7 cellular contexts compared by ENCODE assay signal in the genomic region with DNA sequence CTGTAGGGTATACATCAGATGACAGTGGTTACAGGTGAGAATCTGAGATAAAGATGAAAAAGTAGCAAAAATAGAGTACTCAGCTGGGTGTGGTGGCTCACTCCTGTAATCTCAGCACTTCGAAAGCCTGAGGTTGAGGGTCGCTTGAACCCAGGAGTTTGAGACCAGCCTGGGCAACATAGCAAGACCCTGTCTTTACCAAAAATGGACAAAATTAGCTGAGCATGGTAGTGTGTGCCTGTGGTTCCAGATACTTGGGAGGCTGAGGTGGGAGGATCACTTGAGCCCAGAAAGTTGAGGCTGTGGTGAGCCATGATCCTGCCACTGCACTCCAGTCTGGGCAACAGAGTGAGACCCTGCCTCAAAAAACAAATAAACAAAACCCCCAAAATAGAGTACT. TPM values are rescaled to one million over a fixed set of nuclear protein-coding genes. Genes with fewer than 3 reads are reported as not detected.
A peak's percentile ranks its signal among the peaks of the same experiment; 100 is the strongest.
DNase-seq lines count a peak whose midpoint lies in the region; ATAC-seq, FAIRE-seq and TF ChIP-seq lines count a peak whose summit lies in the region.
"Not testable (repeated sequence)": the region's sequence is repeated elsewhere in the genome, so short reads cannot be mapped to it uniquely, and the experiment has no call there.
"Had no signal": no experiment of that assay in that cellular context is flagged by ENCODE, and none has a peak within 500 bp of the region (broad histone marks: within the 10 kb centered on the region; RNA-seq: fewer than 3 reads in every experiment).

No MANE protein-coding gene starts in this region.

- H3K36me3 ChIP-seq in H1 (ENCODE audit: control insufficient read depth in 2 of 4, insufficient read depth in 4 of 4, low read length in 3 of 4); HepG2 (replicated peaks in 1 of 2; ENCODE audit: control insufficient read depth in 1 of 2, insufficient read depth in 2 of 2, low read length in 2 of 2): not testable (repeated sequence)

- H3K18ac ChIP-seq in H1 (ENCODE audit: extremely low read depth, low read length): not testable (repeated sequence)

- H2BK12ac ChIP-seq in H1 (ENCODE audit: low read depth, low read length): not testable (repeated sequence)

- in situ Hi-C loops in HepG2 (cut with HindIII; ENCODE audit: extremely low pct_ligation_motif_present, low pct_unique_long_range_greater_than_20kb): not testable (repeated sequence)

- CTCF ChIA-PET in WTC11 (lab: Charles Lee): interaction anchor here (0.9 kb wide), 1 partner anchor 18 kb away, joined by 3 read pairs; a partner anchor contains a TSS
- CTCF ChIA-PET in H1 (lab: Charles Lee; ENCODE audit: partially characterized antibody): interaction anchor here (0.6 kb wide), 2 partner anchors 32 to 43 kb away, joined by 3 read pairs; no protein-coding TSS in a partner anchor
- CTCF ChIA-PET in HepG2 (lab: Yijun Ruan, JAX; ENCODE audit: low intra/inter-chr PET ratio, low total read pairs): not testable (repeated sequence)

- not testable (repeated sequence) for TF ChIP-seq RAD21 in H1 (IDR thresholded peaks at IDR 0.05 in 1 of 2, conservative IDR thresholded peaks at IDR 0.05 in 1 of 2; ENCODE audit: low read depth in 2 of 2, low read length in 2 of 2); HepG2 (CRISPR knock-in tag; IDR thresholded peaks at IDR 0.05)

- H2AFZ ChIP-seq in H1 (ENCODE audit: low read length); HepG2 (ENCODE audit: low read length): not testable (repeated sequence)

- not testable (repeated sequence) for H4K20me1 ChIP-seq in H1 (replicated peaks in 1 of 2; ENCODE audit: control insufficient read depth in 1 of 2, insufficient read depth in 2 of 2, low read length in 2 of 2); HepG2 (ENCODE audit: insufficient read depth, low read length)

- not testable (repeated sequence) for H3K4ac ChIP-seq in H1 (replicated peaks; ENCODE audit: insufficient read length, low read depth, low read length)

- H3K27me3 Mint-ChIP-seq in WTC11 (ENCODE audit: low read depth): not testable (repeated sequence)

- H3K9ac ChIP-seq in H1 (replicated peaks in 1 of 4; ENCODE audit: extremely low read depth in 1 of 4, low read depth in 3 of 4, low read length in 3 of 4); HepG2 (ENCODE audit: insufficient read depth, low read depth, low read length): not testable (repeated sequence)

- not testable (repeated sequence) for H3K79me2 ChIP-seq in H1 (ENCODE audit: control insufficient read depth in 1 of 2, insufficient read depth in 2 of 2, low read length in 2 of 2); HepG2 (ENCODE audit: insufficient read depth, low read length)

- not testable (repeated sequence) for H4K8ac ChIP-seq in H1 (ENCODE audit: extremely low read depth, insufficient read depth, low read length)

- not testable (repeated sequence) for H3K9me3 Mint-ChIP-seq in WTC11

- not testable (repeated sequence) for H3K27ac ChIP-seq in H1 (ENCODE audit: low read depth, low read length); HepG2 (ENCODE audit: extremely low read length, insufficient read depth, low read length)

- BruUV-seq in HepG2 (replicated peaks; lab: Mats Ljungman, UMichigan): not testable (repeated sequence)

- not testable (repeated sequence) for H4K91ac ChIP-seq in H1 (replicated peaks; ENCODE audit: insufficient read length, low read length)

- not testable (repeated sequence) for H3K36me3 Mint-ChIP-seq in WTC11

- not testable (repeated sequence) for H2BK5ac ChIP-seq in H1 (ENCODE audit: low read depth, low read length)

- H3K9me3 ChIP-seq in H1 (ENCODE audit: insufficient read depth in 2 of 2, low read depth in 1 of 2, low read length in 1 of 2); HepG2 (ENCODE audit: low read length): not testable (repeated sequence)

- POLR2A ChIA-PET in WTC11 (lab: Charles Lee); H1 (lab: Charles Lee; ENCODE audit: partially characterized antibody); HepG2 (lab: Yijun Ruan, JAX): not testable (repeated sequence)

- FAIRE-seq in HTR-8/SVneo (lab: Jason Lieb, UNC): peak; percentile 87
- FAIRE-seq in H1 (lab: Jason Lieb, UNC); HepG2 (lab: Jason Lieb, UNC): not testable (repeated sequence)

- ATAC-seq in WTC11, HepG2: not testable (repeated sequence)

- H2AK5ac ChIP-seq in H1 (ENCODE audit: low read depth, low read length): not testable (repeated sequence)

- H3K23ac ChIP-seq in H1 (ENCODE audit: insufficient read length): not testable (repeated sequence)

- H3K56ac ChIP-seq in H1 (replicated peaks; ENCODE audit: insufficient read length, low read depth, low read length): not testable (repeated sequence)

- not testable (repeated sequence) for H3K4me3 ChIP-seq in H1 (ENCODE audit: extremely low read depth in 1 of 4, insufficient read depth in 2 of 4, low read depth in 3 of 4, low read length in 4 of 4); HepG2 (replicated peaks in 1 of 3; ENCODE audit: insufficient read depth in 1 of 3, low read depth in 2 of 3, low read length in 3 of 3)

- not testable (repeated sequence) for H2BK15ac ChIP-seq in H1 (ENCODE audit: low read length)

- not testable (repeated sequence) for TF ChIP-seq POLR2A in H1 (IDR thresholded peaks at IDR 0.05; ENCODE audit: control extremely low read depth in 1 of 2, low read depth in 2 of 2, low read length in 2 of 2); HepG2 (IDR thresholded peaks at IDR 0.05; ENCODE audit: insufficient read depth in 1 of 2, low read depth in 2 of 2, low read length in 2 of 2)

- not testable (repeated sequence) for H2BK20ac ChIP-seq in H1 (ENCODE audit: low read length)

- intact Hi-C loops in HepG2 (cut with micrococcal nuclease; ENCODE audit: unreplicated experiment): not testable (repeated sequence)

- H2BK120ac ChIP-seq in H1 (replicated peaks; ENCODE audit: low read depth, low read length): not testable (repeated sequence)

- H3K27ac Mint-ChIP-seq in WTC11: peak overlapping the region; percentile 25; the same call in 1 of the 2 replicates

- not testable (repeated sequence) for H3K4me2 ChIP-seq in H1 (ENCODE audit: insufficient read depth in 1 of 2, low read depth in 2 of 2, low read length in 2 of 2); HepG2 (ENCODE audit: low read depth, low read length)

- not testable (repeated sequence) for H3K27me3 ChIP-seq in H1 (replicated peaks in 1 of 4; ENCODE audit: control insufficient read depth in 3 of 4, extremely low read depth in 1 of 4, insufficient read depth in 3 of 4, low read length in 3 of 4)
- H3K27me3 ChIP-seq in HepG2 (ENCODE audit: control insufficient read depth in 1 of 2, insufficient read depth in 2 of 2, low read length in 2 of 2): peaks cover 0 to 15% of the 10 kb centered on the region in 2 experiments; a peak in 2 of 5 replicates

- not testable (repeated sequence) for H3K79me1 ChIP-seq in H1 (ENCODE audit: low read depth, low read length)

- 94% methylated on average over 2 of the region's 2 CpGs; no CpG with 5 or more reads in 1 of the 2 experiments for WGBS in H1 (ENCODE audit: extremely low coverage in 1 of 2, insufficient coverage in 1 of 2, insufficient read length in 1 of 2, insufficient replicate concordance in 2 of 2, low coverage in 1 of 2, low lambda C conversion rate in 2 of 2, missing lambda C conversion rate in 1 of 2), 2 experiments
- 55% methylated on average over 2 of the region's 2 CpGs for WGBS in HepG2 (ENCODE audit: low lambda C conversion rate)

- H3K4me1 ChIP-seq in H1 (replicated peaks in 1 of 4; ENCODE audit: control insufficient read depth in 3 of 4, insufficient read depth in 4 of 4, low read length in 3 of 4); HepG2 (ENCODE audit: insufficient read depth, low read length): not testable (repeated sequence)

- TF ChIP-seq EP300 in H1 (IDR thresholded peaks at IDR 0.05; ENCODE audit: borderline replicate concordance in 1 of 2, low read depth in 2 of 2, low read length in 2 of 2); HepG2 (IDR thresholded peaks at IDR 0.05; ENCODE audit: low read depth in 2 of 2, low read length in 2 of 2); HepG2 (CRISPR knock-in tag; IDR thresholded peaks at IDR 0.05; ENCODE audit: borderline replicate concordance): not testable (repeated sequence)

- H3K14ac ChIP-seq in H1 (ENCODE audit: insufficient read length): not testable (repeated sequence)

- peaks cover 14% of the 10 kb centered on the region for H3K4me1 Mint-ChIP-seq in WTC11

- not testable (repeated sequence) for H4K5ac ChIP-seq in H1 (ENCODE audit: insufficient read length, low read depth, low read length)

- not testable (repeated sequence) for DNase-seq in HTR-8/SVneo (ENCODE audit: insufficient read length, low spot score); WTC11 (ENCODE audit: low spot score); H1 (ENCODE audit: low read depth in 1 of 2, low spot score in 2 of 2); HepG2 (ENCODE audit: low spot score)

- not testable (repeated sequence) for H3K4me3 Mint-ChIP-seq in WTC11

- not testable (repeated sequence) for TF ChIP-seq CTCF in WTC11 (IDR thresholded peaks at IDR 0.05); H1 (IDR thresholded peaks at IDR 0.05; ENCODE audit: control extremely low read depth in 1 of 3, insufficient read depth in 1 of 3, low read depth in 1 of 3, low read length in 3 of 3); HepG2 (CRISPR knock-in tag; IDR thresholded peaks at IDR 0.05)

- not testable (repeated sequence) for H3K23me2 ChIP-seq in H1 (ENCODE audit: low read depth, low read length)

RNA-seq across cellular contexts. Expression of a gene that starts 8.5 kb away (rescaled TPM):
- 0.55 to 0.70 TPM (median 0.64 TPM) in 3 replicates for total RNA-seq in WTC11 (2021)
- 0.61 and 0.93 TPM in 2 replicates for total RNA-seq in H1 (2021; fragmentation: NEBNext Ultra II Directional; extraction: Animal tissue kit (Norgen Biotek cat#: 25700))
- 0.25 and 0.39 TPM in 2 replicates for polyA plus RNA-seq in H1 (2011; rRNA removed)
- polyA plus RNA-seq in H1 (2011; cell fraction: cytosol; rRNA removed): 1.0 TPM
- 0.53 TPM for polyA plus RNA-seq in H1 (2011; cell fraction: nucleus; rRNA removed)
- 0.57 to 0.86 TPM (median 0.72 TPM) in 4 replicates for polyA plus RNA-seq in H1 (2012, experiment 1 of 2)
- not detected for polyA plus RNA-seq in H1 (2012, experiment 2 of 2)
- 0.43 TPM for polyA plus RNA-seq in H1 (2013, experiment 1 of 2)
- 0.37 TPM for polyA plus RNA-seq in H1 (2013, experiment 2 of 2)
- 0.32 and 0.46 TPM in 2 replicates for polyA minus RNA-seq in H1 (2011; rRNA and poly(A)+ RNA removed)
- polyA minus RNA-seq in H1 (2011; cell fraction: cytosol; rRNA and poly(A)+ RNA removed): not detected
- polyA minus RNA-seq in H1 (2011; cell fraction: nucleus; rRNA and poly(A)+ RNA removed): not detected
- 0.11 TPM in 1 of 2 replicates, not detected in the other for total RNA-seq in HepG2 (2016; rRNA removed; fragmentation: Illumina TruSeq; extraction: Trizol)
- 0.20 and 0.44 TPM in 2 replicates for total RNA-seq in HepG2 (2016; cell fraction: cytosol; rRNA removed; fragmentation: Illumina TruSeq; extraction: Trizol; ENCODE audit: low read depth)
- total RNA-seq in HepG2 (2016; cell fraction: insoluble cytoplasmic fraction; rRNA removed; fragmentation: Illumina TruSeq; extraction: Trizol): 0.19 and 0.21 TPM in 2 replicates
- 0.31 and 0.34 TPM in 2 replicates for total RNA-seq in HepG2 (2016; cell fraction: membrane; rRNA removed; fragmentation: Illumina TruSeq; extraction: Trizol)
- total RNA-seq in HepG2 (2016; cell fraction: nucleus; rRNA removed; fragmentation: Illumina TruSeq; extraction: Trizol): not detected in 2 replicates
- polyA plus RNA-seq in HepG2 (2011; rRNA removed): 0.14 and 0.17 TPM in 2 replicates
- 0.07 TPM in 1 of 2 replicates, not detected in the other for polyA plus RNA-seq in HepG2 (2011; cell fraction: cytosol; rRNA removed)
- polyA plus RNA-seq in HepG2 (2011; cell fraction: nucleus; rRNA removed): 0.17 TPM in 1 of 2 replicates, not detected in the other
- polyA plus RNA-seq in HepG2 (2012): not detected in 2 replicates
- 0.23 TPM in 1 of 2 replicates, not detected in the other for polyA plus RNA-seq in HepG2 (2016; cell fraction: cytosol; fragmentation: Illumina TruSeq; extraction: Trizol; ENCODE audit: low read depth)
- 0.22 TPM in 1 of 2 replicates, not detected in the other for polyA plus RNA-seq in HepG2 (2016; cell fraction: insoluble cytoplasmic fraction; fragmentation: Illumina TruSeq; extraction: Trizol; ENCODE audit: low read depth)
- 0.30 TPM in 1 of 2 replicates, not detected in the other for polyA plus RNA-seq in HepG2 (2016; cell fraction: membrane; fragmentation: Illumina TruSeq; extraction: Trizol; ENCODE audit: low read depth)
- polyA plus RNA-seq in HepG2 (2016; cell fraction: nucleus; fragmentation: Illumina TruSeq; extraction: Trizol; ENCODE audit: insufficient read depth, low read depth): not detected in 2 replicates
- 0.16 and 0.35 TPM in 2 replicates for polyA minus RNA-seq in HepG2 (2011; rRNA and poly(A)+ RNA removed; ENCODE audit: low replicate concordance)
- polyA minus RNA-seq in HepG2 (2011; cell fraction: cytosol; rRNA and poly(A)+ RNA removed): not detected in 2 replicates
- not detected in 2 replicates for polyA minus RNA-seq in HepG2 (2011; cell fraction: nucleus; rRNA and poly(A)+ RNA removed)
- total RNA-seq: CD4-positive, alpha-beta memory T cell; CD4-positive, CD25-positive, alpha-beta regulatory T cell; G401 had no signal

RNA-seq across cellular contexts. Expression of a gene that starts 17.7 kb away (rescaled TPM):
- total RNA-seq in WTC11 (2021) (30.2 to 43.9 TPM (median 40.7 TPM) in 3 replicates), HepG2 (2016; rRNA removed; fragmentation: Illumina TruSeq; extraction: Trizol) (0.27 and 0.28 TPM in 2 replicates)
- 82.9 and 91.1 TPM in 2 replicates for total RNA-seq in H1 (2021; fragmentation: NEBNext Ultra II Directional; extraction: Animal tissue kit (Norgen Biotek cat#: 25700))
- polyA plus RNA-seq in H1 (2011; rRNA removed) (30.5 and 42.0 TPM in 2 replicates), HepG2 (2011; rRNA removed) (0.15 and 0.16 TPM in 2 replicates)
- 38.2 TPM for polyA plus RNA-seq in H1 (2011; cell fraction: cytosol; rRNA removed)
- 42.5 TPM for polyA plus RNA-seq in H1 (2011; cell fraction: nucleus; rRNA removed)
- polyA plus RNA-seq in H1 (2012, experiment 1 of 2): 28.9 to 58.1 TPM (median 40.4 TPM) in 4 replicates
- 18.1 TPM for polyA plus RNA-seq in H1 (2012, experiment 2 of 2)
- polyA plus RNA-seq in H1 (2013, experiment 1 of 2): 21.2 TPM
- 19.8 TPM for polyA plus RNA-seq in H1 (2013, experiment 2 of 2)
- 33.1 and 37.7 TPM in 2 replicates for polyA minus RNA-seq in H1 (2011; rRNA and poly(A)+ RNA removed)
- 69.5 TPM for polyA minus RNA-seq in H1 (2011; cell fraction: cytosol; rRNA and poly(A)+ RNA removed)
- polyA minus RNA-seq in H1 (2011; cell fraction: nucleus; rRNA and poly(A)+ RNA removed): 35.2 TPM
- not detected in 2 replicates for total RNA-seq in HepG2 (2016; cell fraction: cytosol; rRNA removed; fragmentation: Illumina TruSeq; extraction: Trizol; ENCODE audit: low read depth)
- total RNA-seq in HepG2 (2016; cell fraction: insoluble cytoplasmic fraction; rRNA removed; fragmentation: Illumina TruSeq; extraction: Trizol): 0.17 and 0.37 TPM in 2 replicates
- 0.21 TPM in 1 of 2 replicates, not detected in the other for total RNA-seq in HepG2 (2016; cell fraction: membrane; rRNA removed; fragmentation: Illumina TruSeq; extraction: Trizol)
- total RNA-seq in HepG2 (2016; cell fraction: nucleus; rRNA removed; fragmentation: Illumina TruSeq; extraction: Trizol): 0.22 and 0.47 TPM in 2 replicates
- 0.12 and 0.15 TPM in 2 replicates for polyA plus RNA-seq in HepG2 (2011; cell fraction: cytosol; rRNA removed)
- polyA plus RNA-seq in HepG2 (2011; cell fraction: nucleus; rRNA removed): 0.24 and 0.27 TPM in 2 replicates
- polyA plus RNA-seq in HepG2 (2012): 0.24 and 0.32 TPM in 2 replicates
- not detected in 2 replicates for polyA plus RNA-seq in HepG2 (2016; cell fraction: cytosol; fragmentation: Illumina TruSeq; extraction: Trizol; ENCODE audit: low read depth)
- polyA plus RNA-seq in HepG2 (2016; cell fraction: insoluble cytoplasmic fraction; fragmentation: Illumina TruSeq; extraction: Trizol; ENCODE audit: low read depth): 0.26 TPM in 1 of 2 replicates, not detected in the other
- polyA plus RNA-seq in HepG2 (2016; cell fraction: membrane; fragmentation: Illumina TruSeq; extraction: Trizol; ENCODE audit: low read depth): not detected in 2 replicates
- 0.22 TPM in 1 of 2 replicates, not detected in the other for polyA plus RNA-seq in HepG2 (2016; cell fraction: nucleus; fragmentation: Illumina TruSeq; extraction: Trizol; ENCODE audit: insufficient read depth, low read depth)
- polyA minus RNA-seq in HepG2 (2011; rRNA and poly(A)+ RNA removed; ENCODE audit: low replicate concordance): 0.26 and 8.0 TPM in 2 replicates
- 0.18 and 0.30 TPM in 2 replicates for polyA minus RNA-seq in HepG2 (2011; cell fraction: cytosol; rRNA and poly(A)+ RNA removed)
- 0.39 and 0.87 TPM in 2 replicates for polyA minus RNA-seq in HepG2 (2011; cell fraction: nucleus; rRNA and poly(A)+ RNA removed)
- total RNA-seq: G401 had no signal

RNA-seq across cellular contexts. Expression of a gene that starts 53.6 kb away (rescaled TPM):
- total RNA-seq in WTC11 (2021): 24.7 to 32.5 TPM (median 31.7 TPM) in 3 replicates
- 27.5 and 27.9 TPM in 2 replicates for total RNA-seq in H1 (2021; fragmentation: NEBNext Ultra II Directional; extraction: Animal tissue kit (Norgen Biotek cat#: 25700))
- polyA plus RNA-seq in H1 (2011; rRNA removed): 11.6 and 13.6 TPM in 2 replicates
- 14.9 TPM for polyA plus RNA-seq in H1 (2011; cell fraction: cytosol; rRNA removed)
- 12.4 TPM for polyA plus RNA-seq in H1 (2011; cell fraction: nucleus; rRNA removed)
- polyA plus RNA-seq in H1 (2012, experiment 1 of 2): 13.0 to 22.0 TPM (median 15.7 TPM) in 4 replicates
- 1.1 TPM for polyA plus RNA-seq in H1 (2012, experiment 2 of 2)
- 16.9 TPM for polyA plus RNA-seq in H1 (2013, experiment 1 of 2)
- 16.0 TPM for polyA plus RNA-seq in H1 (2013, experiment 2 of 2)
- polyA minus RNA-seq in H1 (2011; rRNA and poly(A)+ RNA removed): 18.2 and 26.2 TPM in 2 replicates
- 18.5 TPM for polyA minus RNA-seq in H1 (2011; cell fraction: cytosol; rRNA and poly(A)+ RNA removed)
- 37.6 TPM for polyA minus RNA-seq in H1 (2011; cell fraction: nucleus; rRNA and poly(A)+ RNA removed)
- 22.6 and 27.7 TPM in 2 replicates for total RNA-seq in HepG2 (2016; rRNA removed; fragmentation: Illumina TruSeq; extraction: Trizol)
- total RNA-seq in HepG2 (2016; cell fraction: cytosol; rRNA removed; fragmentation: Illumina TruSeq; extraction: Trizol; ENCODE audit: low read depth): 4.0 and 4.8 TPM in 2 replicates
- total RNA-seq in HepG2 (2016; cell fraction: insoluble cytoplasmic fraction; rRNA removed; fragmentation: Illumina TruSeq; extraction: Trizol): 22.2 and 25.8 TPM in 2 replicates
- 13.8 and 17.4 TPM in 2 replicates for total RNA-seq in HepG2 (2016; cell fraction: membrane; rRNA removed; fragmentation: Illumina TruSeq; extraction: Trizol)
- 23.2 and 24.3 TPM in 2 replicates for total RNA-seq in HepG2 (2016; cell fraction: nucleus; rRNA removed; fragmentation: Illumina TruSeq; extraction: Trizol)
- polyA plus RNA-seq in HepG2 (2011; rRNA removed): 17.4 and 18.8 TPM in 2 replicates
- polyA plus RNA-seq in HepG2 (2011; cell fraction: cytosol; rRNA removed): 5.2 and 7.9 TPM in 2 replicates
- 18.2 and 21.1 TPM in 2 replicates for polyA plus RNA-seq in HepG2 (2011; cell fraction: nucleus; rRNA removed)
- 13.1 and 13.2 TPM in 2 replicates for polyA plus RNA-seq in HepG2 (2012)
- 1.8 and 2.7 TPM in 2 replicates for polyA plus RNA-seq in HepG2 (2016; cell fraction: cytosol; fragmentation: Illumina TruSeq; extraction: Trizol; ENCODE audit: low read depth)
- 17.4 and 17.9 TPM in 2 replicates for polyA plus RNA-seq in HepG2 (2016; cell fraction: insoluble cytoplasmic fraction; fragmentation: Illumina TruSeq; extraction: Trizol; ENCODE audit: low read depth)
- polyA plus RNA-seq in HepG2 (2016; cell fraction: membrane; fragmentation: Illumina TruSeq; extraction: Trizol; ENCODE audit: low read depth): 4.9 and 6.5 TPM in 2 replicates
- 40.9 and 42.8 TPM in 2 replicates for polyA plus RNA-seq in HepG2 (2016; cell fraction: nucleus; fragmentation: Illumina TruSeq; extraction: Trizol; ENCODE audit: insufficient read depth, low read depth)
- polyA minus RNA-seq in HepG2 (2011; rRNA and poly(A)+ RNA removed; ENCODE audit: low replicate concordance): 29.5 and 31.2 TPM in 2 replicates
- polyA minus RNA-seq in HepG2 (2011; cell fraction: cytosol; rRNA and poly(A)+ RNA removed): 12.6 and 12.7 TPM in 2 replicates
- polyA minus RNA-seq in HepG2 (2011; cell fraction: nucleus; rRNA and poly(A)+ RNA removed): 35.3 and 43.6 TPM in 2 replicates

RNA-seq across cellular contexts. Expression of a gene that starts 54.6 kb away (rescaled TPM):
- total RNA-seq in WTC11 (2021) (11.9 to 14.0 TPM (median 13.1 TPM) in 3 replicates), HepG2 (2016; rRNA removed; fragmentation: Illumina TruSeq; extraction: Trizol) (3.0 and 3.5 TPM in 2 replicates)
- 11.4 and 11.5 TPM in 2 replicates for total RNA-seq in H1 (2021; fragmentation: NEBNext Ultra II Directional; extraction: Animal tissue kit (Norgen Biotek cat#: 25700))
- polyA plus RNA-seq in H1 (2011; rRNA removed) (4.9 and 5.4 TPM in 2 replicates), HepG2 (2011; rRNA removed) (7.6 TPM in 2 replicates)
- 4.8 TPM for polyA plus RNA-seq in H1 (2011; cell fraction: cytosol; rRNA removed)
- 8.1 TPM for polyA plus RNA-seq in H1 (2011; cell fraction: nucleus; rRNA removed)
- 4.5 to 6.6 TPM (median 5.3 TPM) in 4 replicates for polyA plus RNA-seq in H1 (2012, experiment 1 of 2)
- polyA plus RNA-seq in H1 (2012, experiment 2 of 2): 0.80 TPM
- 5.0 TPM for polyA plus RNA-seq in H1 (2013, experiment 1 of 2)
- 4.8 TPM for polyA plus RNA-seq in H1 (2013, experiment 2 of 2)
- 20.0 and 23.2 TPM in 2 replicates for polyA minus RNA-seq in H1 (2011; rRNA and poly(A)+ RNA removed)
- polyA minus RNA-seq in H1 (2011; cell fraction: cytosol; rRNA and poly(A)+ RNA removed): 8.3 TPM
- polyA minus RNA-seq in H1 (2011; cell fraction: nucleus; rRNA and poly(A)+ RNA removed): 19.6 TPM
- 0.81 and 2.1 TPM in 2 replicates for total RNA-seq in HepG2 (2016; cell fraction: cytosol; rRNA removed; fragmentation: Illumina TruSeq; extraction: Trizol; ENCODE audit: low read depth)
- total RNA-seq in HepG2 (2016; cell fraction: insoluble cytoplasmic fraction; rRNA removed; fragmentation: Illumina TruSeq; extraction: Trizol): 3.5 TPM in 2 replicates
- 2.3 TPM in 2 replicates for total RNA-seq in HepG2 (2016; cell fraction: membrane; rRNA removed; fragmentation: Illumina TruSeq; extraction: Trizol)
- total RNA-seq in HepG2 (2016; cell fraction: nucleus; rRNA removed; fragmentation: Illumina TruSeq; extraction: Trizol): 3.4 and 4.6 TPM in 2 replicates
- 2.7 and 3.0 TPM in 2 replicates for polyA plus RNA-seq in HepG2 (2011; cell fraction: cytosol; rRNA removed)
- polyA plus RNA-seq in HepG2 (2011; cell fraction: nucleus; rRNA removed): 9.2 and 10.1 TPM in 2 replicates
- polyA plus RNA-seq in HepG2 (2012): 3.9 and 4.1 TPM in 2 replicates
- 0.99 and 1.2 TPM in 2 replicates for polyA plus RNA-seq in HepG2 (2016; cell fraction: cytosol; fragmentation: Illumina TruSeq; extraction: Trizol; ENCODE audit: low read depth)
- 1.5 and 2.9 TPM in 2 replicates for polyA plus RNA-seq in HepG2 (2016; cell fraction: insoluble cytoplasmic fraction; fragmentation: Illumina TruSeq; extraction: Trizol; ENCODE audit: low read depth)
- polyA plus RNA-seq in HepG2 (2016; cell fraction: membrane; fragmentation: Illumina TruSeq; extraction: Trizol; ENCODE audit: low read depth): 0.98 and 1.2 TPM in 2 replicates
- 5.7 and 6.7 TPM in 2 replicates for polyA plus RNA-seq in HepG2 (2016; cell fraction: nucleus; fragmentation: Illumina TruSeq; extraction: Trizol; ENCODE audit: insufficient read depth, low read depth)
- 11.5 and 37.3 TPM in 2 replicates for polyA minus RNA-seq in HepG2 (2011; rRNA and poly(A)+ RNA removed; ENCODE audit: low replicate concordance)
- polyA minus RNA-seq in HepG2 (2011; cell fraction: cytosol; rRNA and poly(A)+ RNA removed): 4.8 and 5.0 TPM in 2 replicates
- polyA minus RNA-seq in HepG2 (2011; cell fraction: nucleus; rRNA and poly(A)+ RNA removed): 12.1 and 14.7 TPM in 2 replicates

Comparison
In these comparisons a context has a peak if more than half of its experiments do, and no peak if none do; other contexts are left out.
1. RNA of a gene that starts 17.7 kb away (total RNA-seq): 82.9 to 91.1 TPM in H1 and 30.2 to 43.9 TPM in WTC11; 0.17 to 0.47 TPM in HepG2; every median in the first group is over 10 times any median in the second.